ENCODE assay signal across 13 cellular contexts in genomic region chr4:187541666-187542065, GRCh38.
"Had no signal": no experiment of that assay in that cellular context is flagged by ENCODE, and none has a peak within 500 bp of the region (broad histone marks: within the 10 kb centered on the region; RNA-seq: fewer than 3 reads in every experiment).

No MANE protein-coding gene starts in this region.

- H3K4me3 ChIP-seq: left lung, thyroid gland, uterus had no signal

- ATAC-seq: activated naive CD8-positive, alpha-beta T cell treated with anti-CD3 and anti-CD28 coated beads, Interleukin-2, amount 50 U/mL, for 24 hours; activated T-helper 17 cell treated with anti-CD3 and anti-CD28 coated beads, Interleukin-2, amount 50 U/mL, for 72 hours; left lung; natural killer cell treated with Interleukin-12 subunit alpha and Interleukin-12 subunit beta and Interleukin-15 and Interleukin-18, amount 100 ng/mL, for 72 hours; stimulated activated memory B cell treated with anti-CD40 and anti-IgM and Interleukin-4, amounts not matched to agents 10 μg/mL and 1 μg/mL and 100 μg/mL, for 72 hours had no signal

- H3K27me3 ChIP-seq: left lung, thyroid gland, uterus had no signal

- H3K9me3 ChIP-seq: left lung, thyroid gland, uterus had no signal

- H3K36me3 ChIP-seq: left lung, thyroid gland, uterus had no signal

- H3K27ac ChIP-seq: left lung, uterus had no signal

- H3K4me1 ChIP-seq: left lung, uterus had no signal

- DNase-seq: activated CD4-positive, alpha-beta T cell treated with anti-CD3 and anti-CD28 coated beads, Interleukin-2, amount 50 U/mL, for 4 hours; activated CD4-positive, CD25-positive, alpha-beta regulatory T cell treated with anti-CD3 and anti-CD28 coated beads, Interleukin-2, amount 50 U/mL, for 72 hours; activated naive CD4-positive, alpha-beta T cell treated with Interleukin-2 at 50 U/mL for 16 hours; activated naive CD8-positive, alpha-beta T cell treated with anti-CD3 and anti-CD28 coated beads, Interleukin-2, amount 50 U/mL, for 24 hours; effector memory CD4-positive, alpha-beta T cell; left lung; mammary epithelial cell; T1000; uterus had no signal
